ENCODE assay signal across 2 cellular contexts in the genomic region with DNA sequence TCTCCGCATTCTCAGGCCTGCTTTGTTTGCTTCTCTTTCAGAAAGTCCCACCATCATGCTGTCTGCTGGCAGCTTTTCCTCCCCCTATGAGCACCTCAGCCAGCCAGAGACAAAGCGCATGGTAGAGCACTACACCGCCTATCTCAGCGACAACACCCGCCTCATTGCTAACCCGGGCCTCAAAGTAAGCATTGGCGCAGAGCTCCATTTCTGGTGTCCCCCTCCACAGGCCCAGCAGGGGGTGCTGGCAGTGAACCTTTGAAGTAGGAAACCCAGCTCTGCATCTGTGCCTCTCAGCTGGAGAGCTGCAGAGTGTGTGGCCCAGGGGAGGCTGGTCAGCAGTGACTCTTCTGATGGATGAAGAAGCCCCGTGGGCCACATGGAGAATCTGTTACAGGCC.
TF ChIP-seq lines count a peak whose summit lies in the region.

No MANE protein-coding gene starts in this region.

TF ChIP-seq in HEK293, 187 proteins besides CTCF, POLR2A, EP300 and RAD21 (continued from another document):
- TF ChIP-seq, protein P1, sequence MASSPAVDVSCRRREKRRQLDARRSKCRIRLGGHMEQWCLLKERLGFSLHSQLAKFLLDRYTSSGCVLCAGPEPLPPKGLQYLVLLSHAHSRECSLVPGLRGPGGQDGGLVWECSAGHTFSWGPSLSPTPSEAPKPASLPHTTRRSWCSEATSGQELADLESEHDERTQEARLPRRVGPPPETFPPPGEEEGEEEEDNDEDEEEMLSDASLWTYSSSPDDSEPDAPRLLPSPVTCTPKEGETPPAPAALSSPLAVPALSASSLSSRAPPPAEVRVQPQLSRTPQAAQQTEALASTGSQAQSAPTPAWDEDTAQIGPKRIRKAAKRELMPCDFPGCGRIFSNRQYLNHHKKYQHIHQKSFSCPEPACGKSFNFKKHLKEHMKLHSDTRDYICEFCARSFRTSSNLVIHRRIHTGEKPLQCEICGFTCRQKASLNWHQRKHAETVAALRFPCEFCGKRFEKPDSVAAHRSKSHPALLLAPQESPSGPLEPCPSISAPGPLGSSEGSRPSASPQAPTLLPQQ (tag by site-specific recombination; IDR thresholded peaks at IDR 0.05): no peak
- TF ChIP-seq ZNF121 (tag by site-specific recombination; IDR thresholded peaks at IDR 0.05) (no peak), KLF9 (tag by site-specific recombination; IDR thresholded peaks at IDR 0.05; ENCODE audit: low read depth) (no peak), ZNF629 (tag by site-specific recombination; IDR thresholded peaks at IDR 0.05) (no peak), ZNF324 (tag by site-specific recombination; IDR thresholded peaks at IDR 0.05) (no peak), GLIS1 (tag by site-specific recombination; IDR thresholded peaks at IDR 0.05) (peak; percentile 26; the same call in 1 of the 2 replicates), ZNF239 (tag by site-specific recombination; IDR thresholded peaks at IDR 0.05) (no peak), KLF1 (tag by site-specific recombination; IDR thresholded peaks at IDR 0.05) (no peak)
- TF ChIP-seq, protein P2, sequence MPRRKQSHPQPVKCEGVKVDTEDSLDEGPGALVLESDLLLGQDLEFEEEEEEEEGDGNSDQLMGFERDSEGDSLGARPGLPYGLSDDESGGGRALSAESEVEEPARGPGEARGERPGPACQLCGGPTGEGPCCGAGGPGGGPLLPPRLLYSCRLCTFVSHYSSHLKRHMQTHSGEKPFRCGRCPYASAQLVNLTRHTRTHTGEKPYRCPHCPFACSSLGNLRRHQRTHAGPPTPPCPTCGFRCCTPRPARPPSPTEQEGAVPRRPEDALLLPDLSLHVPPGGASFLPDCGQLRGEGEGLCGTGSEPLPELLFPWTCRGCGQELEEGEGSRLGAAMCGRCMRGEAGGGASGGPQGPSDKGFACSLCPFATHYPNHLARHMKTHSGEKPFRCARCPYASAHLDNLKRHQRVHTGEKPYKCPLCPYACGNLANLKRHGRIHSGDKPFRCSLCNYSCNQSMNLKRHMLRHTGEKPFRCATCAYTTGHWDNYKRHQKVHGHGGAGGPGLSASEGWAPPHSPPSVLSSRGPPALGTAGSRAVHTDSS (tag by site-specific recombination; IDR thresholded peaks at IDR 0.05): no peak
- TF ChIP-seq, protein P3, sequence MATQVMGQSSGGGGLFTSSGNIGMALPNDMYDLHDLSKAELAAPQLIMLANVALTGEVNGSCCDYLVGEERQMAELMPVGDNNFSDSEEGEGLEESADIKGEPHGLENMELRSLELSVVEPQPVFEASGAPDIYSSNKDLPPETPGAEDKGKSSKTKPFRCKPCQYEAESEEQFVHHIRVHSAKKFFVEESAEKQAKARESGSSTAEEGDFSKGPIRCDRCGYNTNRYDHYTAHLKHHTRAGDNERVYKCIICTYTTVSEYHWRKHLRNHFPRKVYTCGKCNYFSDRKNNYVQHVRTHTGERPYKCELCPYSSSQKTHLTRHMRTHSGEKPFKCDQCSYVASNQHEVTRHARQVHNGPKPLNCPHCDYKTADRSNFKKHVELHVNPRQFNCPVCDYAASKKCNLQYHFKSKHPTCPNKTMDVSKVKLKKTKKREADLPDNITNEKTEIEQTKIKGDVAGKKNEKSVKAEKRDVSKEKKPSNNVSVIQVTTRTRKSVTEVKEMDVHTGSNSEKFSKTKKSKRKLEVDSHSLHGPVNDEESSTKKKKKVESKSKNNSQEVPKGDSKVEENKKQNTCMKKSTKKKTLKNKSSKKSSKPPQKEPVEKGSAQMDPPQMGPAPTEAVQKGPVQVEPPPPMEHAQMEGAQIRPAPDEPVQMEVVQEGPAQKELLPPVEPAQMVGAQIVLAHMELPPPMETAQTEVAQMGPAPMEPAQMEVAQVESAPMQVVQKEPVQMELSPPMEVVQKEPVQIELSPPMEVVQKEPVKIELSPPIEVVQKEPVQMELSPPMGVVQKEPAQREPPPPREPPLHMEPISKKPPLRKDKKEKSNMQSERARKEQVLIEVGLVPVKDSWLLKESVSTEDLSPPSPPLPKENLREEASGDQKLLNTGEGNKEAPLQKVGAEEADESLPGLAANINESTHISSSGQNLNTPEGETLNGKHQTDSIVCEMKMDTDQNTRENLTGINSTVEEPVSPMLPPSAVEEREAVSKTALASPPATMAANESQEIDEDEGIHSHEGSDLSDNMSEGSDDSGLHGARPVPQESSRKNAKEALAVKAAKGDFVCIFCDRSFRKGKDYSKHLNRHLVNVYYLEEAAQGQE (tag by site-specific recombination; IDR thresholded peaks at IDR 0.05): no peak
- TF ChIP-seq, protein P4, sequence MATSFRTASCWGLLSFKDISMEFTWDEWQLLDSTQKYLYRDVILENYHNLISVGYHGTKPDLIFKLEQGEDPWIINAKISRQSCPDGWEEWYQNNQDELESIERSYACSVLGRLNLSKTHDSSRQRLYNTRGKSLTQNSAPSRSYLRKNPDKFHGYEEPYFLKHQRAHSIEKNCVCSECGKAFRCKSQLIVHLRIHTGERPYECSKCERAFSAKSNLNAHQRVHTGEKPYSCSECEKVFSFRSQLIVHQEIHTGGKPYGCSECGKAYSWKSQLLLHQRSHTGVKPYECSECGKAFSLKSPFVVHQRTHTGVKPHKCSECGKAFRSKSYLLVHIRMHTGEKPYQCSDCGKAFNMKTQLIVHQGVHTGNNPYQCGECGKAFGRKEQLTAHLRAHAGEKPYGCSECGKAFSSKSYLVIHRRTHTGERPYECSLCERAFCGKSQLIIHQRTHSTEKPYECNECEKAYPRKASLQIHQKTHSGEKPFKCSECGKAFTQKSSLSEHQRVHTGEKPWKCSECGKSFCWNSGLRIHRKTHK (tag by site-specific recombination; IDR thresholded peaks at IDR 0.05): no peak

TF ChIP-seq in WTC11, 78 proteins besides CTCF, POLR2A, EP300 and RAD21 (continued from another document):
- TF ChIP-seq, protein P5, sequence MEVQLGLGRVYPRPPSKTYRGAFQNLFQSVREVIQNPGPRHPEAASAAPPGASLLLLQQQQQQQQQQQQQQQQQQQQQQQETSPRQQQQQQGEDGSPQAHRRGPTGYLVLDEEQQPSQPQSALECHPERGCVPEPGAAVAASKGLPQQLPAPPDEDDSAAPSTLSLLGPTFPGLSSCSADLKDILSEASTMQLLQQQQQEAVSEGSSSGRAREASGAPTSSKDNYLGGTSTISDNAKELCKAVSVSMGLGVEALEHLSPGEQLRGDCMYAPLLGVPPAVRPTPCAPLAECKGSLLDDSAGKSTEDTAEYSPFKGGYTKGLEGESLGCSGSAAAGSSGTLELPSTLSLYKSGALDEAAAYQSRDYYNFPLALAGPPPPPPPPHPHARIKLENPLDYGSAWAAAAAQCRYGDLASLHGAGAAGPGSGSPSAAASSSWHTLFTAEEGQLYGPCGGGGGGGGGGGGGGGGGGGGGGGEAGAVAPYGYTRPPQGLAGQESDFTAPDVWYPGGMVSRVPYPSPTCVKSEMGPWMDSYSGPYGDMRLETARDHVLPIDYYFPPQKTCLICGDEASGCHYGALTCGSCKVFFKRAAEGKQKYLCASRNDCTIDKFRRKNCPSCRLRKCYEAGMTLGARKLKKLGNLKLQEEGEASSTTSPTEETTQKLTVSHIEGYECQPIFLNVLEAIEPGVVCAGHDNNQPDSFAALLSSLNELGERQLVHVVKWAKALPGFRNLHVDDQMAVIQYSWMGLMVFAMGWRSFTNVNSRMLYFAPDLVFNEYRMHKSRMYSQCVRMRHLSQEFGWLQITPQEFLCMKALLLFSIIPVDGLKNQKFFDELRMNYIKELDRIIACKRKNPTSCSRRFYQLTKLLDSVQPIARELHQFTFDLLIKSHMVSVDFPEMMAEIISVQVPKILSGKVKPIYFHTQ (CRISPR knock-in tag; IDR thresholded peaks at IDR 0.05): no peak
TF ChIP-seq in WTC11: peak in this region for 1.
